Comparison of ENCODE assay signal across 1 cellular context in genomic region chr7:85078181-85078580, GRCh38.
TF ChIP-seq lines count a peak whose summit lies in the region.

No MANE protein-coding gene starts in this region.

TF ChIP-seq in GM23338, 12 proteins besides CTCF, POLR2A, EP300 and RAD21 (continued from another document):
- TF ChIP-seq, protein P1, sequence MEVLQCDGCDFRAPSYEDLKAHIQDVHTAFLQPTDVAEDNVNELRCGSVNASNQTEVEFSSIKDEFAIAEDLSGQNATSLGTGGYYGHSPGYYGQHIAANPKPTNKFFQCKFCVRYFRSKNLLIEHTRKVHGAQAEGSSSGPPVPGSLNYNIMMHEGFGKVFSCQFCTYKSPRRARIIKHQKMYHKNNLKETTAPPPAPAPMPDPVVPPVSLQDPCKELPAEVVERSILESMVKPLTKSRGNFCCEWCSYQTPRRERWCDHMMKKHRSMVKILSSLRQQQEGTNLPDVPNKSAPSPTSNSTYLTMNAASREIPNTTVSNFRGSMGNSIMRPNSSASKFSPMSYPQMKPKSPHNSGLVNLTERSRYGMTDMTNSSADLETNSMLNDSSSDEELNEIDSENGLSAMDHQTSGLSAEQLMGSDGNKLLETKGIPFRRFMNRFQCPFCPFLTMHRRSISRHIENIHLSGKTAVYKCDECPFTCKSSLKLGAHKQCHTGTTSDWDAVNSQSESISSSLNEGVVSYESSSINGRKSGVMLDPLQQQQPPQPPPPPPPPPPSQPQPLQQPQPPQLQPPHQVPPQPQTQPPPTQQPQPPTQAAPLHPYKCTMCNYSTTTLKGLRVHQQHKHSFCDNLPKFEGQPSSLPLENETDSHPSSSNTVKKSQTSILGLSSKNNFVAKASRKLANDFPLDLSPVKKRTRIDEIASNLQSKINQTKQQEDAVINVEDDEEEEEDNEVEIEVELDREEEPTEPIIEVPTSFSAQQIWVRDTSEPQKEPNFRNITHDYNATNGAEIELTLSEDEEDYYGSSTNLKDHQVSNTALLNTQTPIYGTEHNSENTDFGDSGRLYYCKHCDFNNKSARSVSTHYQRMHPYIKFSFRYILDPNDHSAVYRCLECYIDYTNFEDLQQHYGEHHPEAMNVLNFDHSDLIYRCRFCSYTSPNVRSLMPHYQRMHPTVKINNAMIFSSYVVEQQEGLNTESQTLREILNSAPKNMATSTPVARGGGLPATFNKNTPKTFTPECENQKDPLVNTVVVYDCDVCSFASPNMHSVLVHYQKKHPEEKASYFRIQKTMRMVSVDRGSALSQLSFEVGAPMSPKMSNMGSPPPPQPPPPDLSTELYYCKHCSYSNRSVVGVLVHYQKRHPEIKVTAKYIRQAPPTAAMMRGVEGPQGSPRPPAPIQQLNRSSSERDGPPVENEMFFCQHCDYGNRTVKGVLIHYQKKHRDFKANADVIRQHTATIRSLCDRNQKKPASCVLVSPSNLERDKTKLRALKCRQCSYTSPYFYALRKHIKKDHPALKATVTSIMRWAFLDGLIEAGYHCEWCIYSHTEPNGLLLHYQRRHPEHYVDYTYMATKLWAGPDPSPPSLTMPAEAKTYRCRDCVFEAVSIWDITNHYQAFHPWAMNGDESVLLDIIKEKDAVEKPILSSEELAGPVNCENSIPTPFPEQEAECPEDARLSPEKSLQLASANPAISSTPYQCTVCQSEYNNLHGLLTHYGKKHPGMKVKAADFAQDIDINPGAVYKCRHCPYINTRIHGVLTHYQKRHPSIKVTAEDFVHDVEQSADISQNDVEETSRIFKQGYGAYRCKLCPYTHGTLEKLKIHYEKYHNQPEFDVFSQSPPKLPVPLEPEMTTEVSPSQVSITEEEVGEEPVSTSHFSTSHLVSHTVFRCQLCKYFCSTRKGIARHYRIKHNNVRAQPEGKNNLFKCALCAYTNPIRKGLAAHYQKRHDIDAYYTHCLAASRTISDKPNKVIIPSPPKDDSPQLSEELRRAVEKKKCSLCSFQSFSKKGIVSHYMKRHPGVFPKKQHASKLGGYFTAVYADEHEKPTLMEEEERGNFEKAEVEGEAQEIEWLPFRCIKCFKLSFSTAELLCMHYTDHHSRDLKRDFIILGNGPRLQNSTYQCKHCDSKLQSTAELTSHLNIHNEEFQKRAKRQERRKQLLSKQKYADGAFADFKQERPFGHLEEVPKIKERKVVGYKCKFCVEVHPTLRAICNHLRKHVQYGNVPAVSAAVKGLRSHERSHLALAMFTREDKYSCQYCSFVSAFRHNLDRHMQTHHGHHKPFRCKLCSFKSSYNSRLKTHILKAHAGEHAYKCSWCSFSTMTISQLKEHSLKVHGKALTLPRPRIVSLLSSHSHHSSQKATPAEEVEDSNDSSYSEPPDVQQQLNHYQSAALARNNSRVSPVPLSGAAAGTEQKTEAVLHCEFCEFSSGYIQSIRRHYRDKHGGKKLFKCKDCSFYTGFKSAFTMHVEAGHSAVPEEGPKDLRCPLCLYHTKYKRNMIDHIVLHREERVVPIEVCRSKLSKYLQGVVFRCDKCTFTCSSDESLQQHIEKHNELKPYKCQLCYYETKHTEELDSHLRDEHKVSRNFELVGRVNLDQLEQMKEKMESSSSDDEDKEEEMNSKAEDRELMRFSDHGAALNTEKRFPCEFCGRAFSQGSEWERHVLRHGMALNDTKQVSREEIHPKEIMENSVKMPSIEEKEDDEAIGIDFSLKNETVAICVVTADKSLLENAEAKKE (CRISPR knock-in tag; IDR thresholded peaks at IDR 0.05) = no peak
- TF ChIP-seq JUNB (IDR thresholded peaks at IDR 0.05; ENCODE audit: unreplicated experiment) (no peak), REST (IDR thresholded peaks at IDR 0.05; ENCODE audit: unreplicated experiment) (no peak), ZNF114 (CRISPR knock-in tag; IDR thresholded peaks at IDR 0.05) (no peak), NANOG (IDR thresholded peaks at IDR 0.05; ENCODE audit: borderline replicate concordance) (no peak), STAT1 (IDR thresholded peaks at IDR 0.05; ENCODE audit: unreplicated experiment) (no peak), POLR2AphosphoS5 (IDR thresholded peaks at IDR 0.05; ENCODE audit: low read depth) (no peak)
